ENCODE assay signal across 2 cellular contexts in the genomic region with DNA sequence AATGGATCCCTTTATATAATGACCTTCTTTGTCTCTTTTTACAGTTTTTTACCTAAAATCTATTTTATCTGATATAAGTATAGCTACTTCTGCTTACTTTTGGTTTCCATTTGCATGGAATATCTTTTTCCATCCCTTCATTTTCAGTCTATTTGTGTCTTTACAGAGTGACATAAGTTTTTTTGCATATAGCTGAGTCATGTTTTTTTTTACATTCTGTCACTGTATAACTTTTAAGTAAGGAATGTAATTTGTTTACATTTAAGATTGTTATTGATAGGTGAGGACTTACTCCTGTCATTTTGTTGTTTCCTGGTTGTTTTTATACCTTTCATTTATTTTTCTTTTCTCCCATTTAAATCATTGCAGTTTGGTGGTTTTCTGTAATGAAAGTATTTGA.
TF ChIP-seq lines count a peak whose summit lies in the region.

No MANE protein-coding gene starts in this region.

TF ChIP-seq in IMR-90, 13 proteins besides CTCF, POLR2A, EP300 and RAD21:
- TF ChIP-seq RCOR1 (IDR thresholded peaks at IDR 0.05; ENCODE audit: insufficient replicate concordance, low read length) = no peak
- TF ChIP-seq, protein P1, sequence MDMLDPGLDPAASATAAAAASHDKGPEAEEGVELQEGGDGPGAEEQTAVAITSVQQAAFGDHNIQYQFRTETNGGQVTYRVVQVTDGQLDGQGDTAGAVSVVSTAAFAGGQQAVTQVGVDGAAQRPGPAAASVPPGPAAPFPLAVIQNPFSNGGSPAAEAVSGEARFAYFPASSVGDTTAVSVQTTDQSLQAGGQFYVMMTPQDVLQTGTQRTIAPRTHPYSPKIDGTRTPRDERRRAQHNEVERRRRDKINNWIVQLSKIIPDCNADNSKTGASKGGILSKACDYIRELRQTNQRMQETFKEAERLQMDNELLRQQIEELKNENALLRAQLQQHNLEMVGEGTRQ (IDR thresholded peaks at IDR 0.05; ENCODE audit: low read depth, low read length) = no peak
- TF ChIP-seq MAZ (IDR thresholded peaks at IDR 0.05; ENCODE audit: borderline replicate concordance, low read depth, low read length) = no peak
- TF ChIP-seq RFX5 (IDR thresholded peaks at IDR 0.05; ENCODE audit: low read depth, low read length) = no peak
- TF ChIP-seq MAFK (IDR thresholded peaks at IDR 0.05; ENCODE audit: low read depth, low read length) = peak; percentile 74
- no peak for TF ChIP-seq CHD1 (IDR thresholded peaks at IDR 0.05; ENCODE audit: low read depth, low read length)
- peak; percentile 80 for TF ChIP-seq NFE2L2 (IDR thresholded peaks at IDR 0.05; ENCODE audit: low read depth, low read length)
- TF ChIP-seq MXI1 (IDR thresholded peaks at IDR 0.05; ENCODE audit: borderline replicate concordance, low read depth, low read length) = no peak
TF ChIP-seq in IMR-90: peak in this region for 2.

TF ChIP-seq in K562, 482 proteins besides CTCF, POLR2A, EP300 and RAD21:
- TF ChIP-seq ARID2 (IDR thresholded peaks at IDR 0.05) (no peak), MAFF (IDR thresholded peaks at IDR 0.05; ENCODE audit: low read length) (peak; percentile 12; the same call in 1 of the 2 replicates), MAFG (tag; conservative IDR thresholded peaks at IDR 0.05) (peak; percentile 52), FOS (IDR thresholded peaks at IDR 0.05; ENCODE audit: extremely low read depth, insufficient read length) (no peak), RCOR1 (IDR thresholded peaks at IDR 0.05; ENCODE audit: borderline replicate concordance in 1 of 2, low read depth in 2 of 2, low read length in 2 of 2) (no peak), CSDE1 (IDR thresholded peaks at IDR 0.05) (no peak), THRAP3 (IDR thresholded peaks at IDR 0.05; ENCODE audit: borderline replicate concordance) (no peak), ZNF316 (IDR thresholded peaks at IDR 0.05) (peak; percentile 77), IRF2 (CRISPR knock-in tag; IDR thresholded peaks at IDR 0.05) (no peak)
- TF ChIP-seq, protein P2, sequence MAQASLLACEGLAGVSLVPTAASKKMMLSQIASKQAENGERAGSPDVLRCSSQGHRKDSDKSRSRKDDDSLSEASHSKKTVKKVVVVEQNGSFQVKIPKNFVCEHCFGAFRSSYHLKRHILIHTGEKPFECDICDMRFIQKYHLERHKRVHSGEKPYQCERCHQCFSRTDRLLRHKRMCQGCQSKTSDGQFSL (CRISPR knock-in tag; IDR thresholded peaks at IDR 0.05) = no peak
- TF ChIP-seq, protein P2 (tag; IDR thresholded peaks at IDR 0.05) = no peak
